8 cellular contexts compared by ENCODE assay signal in the genomic region with DNA sequence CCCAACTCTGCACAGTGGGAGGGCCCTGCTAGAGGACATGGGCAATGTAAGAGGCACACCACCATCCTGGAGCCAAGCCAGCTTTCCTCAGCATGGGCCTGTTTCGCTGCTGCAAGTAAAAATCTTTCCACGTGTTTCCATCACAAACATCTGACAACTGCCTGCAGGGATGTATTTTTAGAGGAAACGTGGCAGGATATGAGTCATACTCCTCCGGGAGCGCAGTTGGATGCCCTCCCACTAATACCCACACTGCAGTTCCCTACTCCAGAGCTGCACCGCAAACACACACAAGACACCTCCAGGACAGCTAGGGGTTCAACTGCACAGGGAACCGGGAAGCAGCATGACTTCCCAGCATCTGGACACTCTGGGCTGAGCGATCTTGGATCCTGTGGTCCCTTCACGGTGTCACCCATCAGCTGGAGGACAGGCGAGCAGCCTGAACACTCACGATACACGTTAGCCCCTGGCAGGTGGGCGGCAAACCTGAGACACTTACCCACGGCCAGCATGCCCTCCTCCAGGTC. TPM values are rescaled to one million over a fixed set of nuclear protein-coding genes. Genes with fewer than 3 reads are reported as not detected.
DNase-seq lines count a peak whose midpoint lies in the region; ATAC-seq, FAIRE-seq and TF ChIP-seq lines count a peak whose summit lies in the region.
"Had no signal": no experiment of that assay in that cellular context is flagged by ENCODE, and none has a peak within 500 bp of the region (broad histone marks: within the 10 kb centered on the region; RNA-seq: fewer than 3 reads in every experiment).

No MANE protein-coding gene starts in this region.

- H3K56ac ChIP-seq in H9 (ENCODE audit: insufficient read length, low read depth, low read length): no peak overlapping the region

- no peaks in the 10 kb centered on the region for H3K79me1 ChIP-seq in H9 (ENCODE audit: insufficient read depth, low read depth, low read length, poor library complexity, severe bottlenecking)

- H2BK5ac ChIP-seq in H9 (ENCODE audit: insufficient read length, low read length): no peak overlapping the region

- peaks cover 18% of the 10 kb centered on the region for H3K36me3 ChIP-seq in mucosa of descending colon (ENCODE audit: low read depth)
- peaks cover 22 to 54% of the 10 kb centered on the region in 2 donors for H3K36me3 ChIP-seq in small intestine (ENCODE audit: control insufficient read depth in 2 of 2, insufficient read depth in 2 of 2, low read length in 2 of 2)

- H3K4me3 ChIP-seq in dorsolateral prefrontal cortex: no peak overlapping the region
- no peak overlapping the region for H3K4me3 ChIP-seq in mucosa of descending colon
- H3K4me3 ChIP-seq in small intestine (ENCODE audit: low read depth in 1 of 2, low read length in 2 of 2): no peak overlapping the region

- H3K27ac Mint-ChIP-seq in H9: peak overlapping the region in 2 of 3 experiments; percentile 42; a peak in 2 of 7 replicates

- H2BK12ac ChIP-seq in H9 (ENCODE audit: insufficient read length, low read depth, low read length): no peak overlapping the region

- no peak overlapping the region for H3K4ac ChIP-seq in H9 (ENCODE audit: low read depth, low read length)

- H3K36me3 Mint-ChIP-seq in H9 (ENCODE audit: insufficient read depth in 1 of 3, low read depth in 3 of 3): peaks cover 23 to 65% (median 59%) of the 10 kb centered on the region in 3 experiments; a peak in 6 of 7 replicates

- no peak overlapping the region for H3K4me2 ChIP-seq in H9 (ENCODE audit: insufficient read depth, insufficient read length, low read length)

- H2AK5ac ChIP-seq in H9 (ENCODE audit: insufficient read length, low read length): no peak overlapping the region

- H2BK20ac ChIP-seq in H9 (ENCODE audit: low read depth, low read length, poor library complexity, severe bottlenecking): no peak overlapping the region

- no peak overlapping the region for H2BK15ac ChIP-seq in H9 (ENCODE audit: low read depth, low read length)

- no CpG with 5 or more reads among the region's 14 CpGs for WGBS in H9 (ENCODE audit: extremely low coverage, insufficient read length, low lambda C conversion rate)
- WGBS in small intestine, 3 donors: 53 to 80% (median 64%) methylated on average over 14 of the region's 14 CpGs

- TF ChIP-seq CTCF in H9 (conservative IDR thresholded peaks at IDR 0.05) (no peak), dorsolateral prefrontal cortex (IDR thresholded peaks at IDR 0.05 in 54 of 56, conservative IDR thresholded peaks at IDR 0.05 in 2 of 56; ENCODE audit: low read depth in 1 of 56, partially characterized antibody in 56 of 56) (no peak), mucosa of descending colon (IDR thresholded peaks at IDR 0.05) (no peak)

- no peaks in the 10 kb centered on the region; the same call in 1 of the 2 replicates for H3K27me3 Mint-ChIP-seq in H9 (ENCODE audit: low read depth)

- H3K4me3 Mint-ChIP-seq in H9: no peak overlapping the region

- no peak overlapping the region for H4K5ac ChIP-seq in H9 (ENCODE audit: insufficient read length, low read depth, low read length)

- H3K14ac ChIP-seq in H9 (ENCODE audit: insufficient read depth, low read length): no peak overlapping the region; the same call in 1 of the 2 replicates

- peaks cover 22 to 24% of the 10 kb centered on the region in 2 experiments for H3K4me1 Mint-ChIP-seq in H9

- DNase-seq in H9: no peak
- DNase-seq in RPMI8226: peak; percentile 42
- DNase-seq in dorsolateral prefrontal cortex: peak in 9 of 10 donors; percentile 43 to 85 (median 67)
- peak in 2 of 3 donors; percentile 66 to 75 for DNase-seq in mucosa of descending colon
- DNase-seq in NCI-H1436 (lab: John Stamatoyannopoulos, UW): no peak
- DNase-seq in small intestine: no peak

- H3K9me3 Mint-ChIP-seq in H9: no peaks in the 10 kb centered on the region

- no peak overlapping the region for H4K91ac ChIP-seq in H9 (ENCODE audit: insufficient read length, low read depth, low read length)

- intact Hi-C loops in dorsolateral prefrontal cortex (cut with DNase I) (no loop called here), mucosa of descending colon (cut with DNase I, micrococcal nuclease) (loop anchor here (10.0 kb wide), 1 partner anchor 46 kb away; the partner anchor contains the start of gene ANXA11 (in 2 of the 2))

- ATAC-seq in mucosa of descending colon (peak; percentile 61), HG03095 (IDR thresholded peaks at IDR 0.05; ENCODE audit: unreplicated experiment) (no peak)

- H3K9me3 ChIP-seq in H9 (ENCODE audit: control insufficient read depth, low read depth, low read length) (no peaks in the 10 kb centered on the region), mucosa of descending colon (no peaks in the 10 kb centered on the region), small intestine (ENCODE audit: control insufficient read depth, low read depth) (no peaks in the 10 kb centered on the region)

- H3K4me1 ChIP-seq in H9 (ENCODE audit: insufficient read depth, low read length) (no peaks in the 10 kb centered on the region), mucosa of descending colon (ENCODE audit: low read depth) (peaks cover 4% of the 10 kb centered on the region), small intestine (ENCODE audit: control insufficient read depth in 2 of 2, insufficient read depth in 1 of 2, low read depth in 1 of 2, low read length in 1 of 2) (no peaks in the 10 kb centered on the region)

- no peak overlapping the region for H3K18ac ChIP-seq in H9 (ENCODE audit: insufficient read length, low read depth, low read length)

- H3K27ac ChIP-seq in H9 (ENCODE audit: insufficient read length, low read depth, low read length) (no peak overlapping the region), dorsolateral prefrontal cortex (peak overlapping the region in 58 of 59 donors; percentile 8 to 96 (median 81)), small intestine (ENCODE audit: low read depth in 1 of 2, low read length in 1 of 2) (peak overlapping the region in 1 of 2 donors; percentile 49)

- H3K23ac ChIP-seq in H9 (ENCODE audit: insufficient read length, low read depth, low read length): no peak overlapping the region

- H3T11ph ChIP-seq in H9 (ENCODE audit: low read length): no peak overlapping the region

- no peaks in the 10 kb centered on the region for H3K79me2 ChIP-seq in H9 (ENCODE audit: insufficient read depth, low read length)

- FAIRE-seq in small intestine (lab: Jason Lieb, UNC): no peak

- H2BK120ac ChIP-seq in H9 (ENCODE audit: low read depth, low read length, poor library complexity, severe bottlenecking): no peak overlapping the region

- no peaks in the 10 kb centered on the region for H3K27me3 ChIP-seq in H9 (ENCODE audit: insufficient read depth, low read length)
- no peaks in the 10 kb centered on the region for H3K27me3 ChIP-seq in dorsolateral prefrontal cortex
- H3K27me3 ChIP-seq in small intestine (ENCODE audit: control insufficient read depth in 2 of 2, insufficient read depth in 2 of 2, low read length in 2 of 2): no peaks in the 10 kb centered on the region

- H3K9ac ChIP-seq in H9 (ENCODE audit: extremely low read depth, insufficient read length, low read length): no peak overlapping the region

- no peak overlapping the region for H4K8ac ChIP-seq in H9 (replicated peaks; ENCODE audit: insufficient read length, low read depth, low read length)

- H3K23me2 ChIP-seq in H9 (ENCODE audit: insufficient read length, low read depth, low read length, poor library complexity, severe bottlenecking): no peaks in the 10 kb centered on the region

- no peak overlapping the region for H2AFZ ChIP-seq in H9 (ENCODE audit: low read length)

- no peaks in the 10 kb centered on the region for H4K20me1 ChIP-seq in H9 (ENCODE audit: control insufficient read depth, insufficient read depth, insufficient read length)

RNA-seq across cellular contexts. Expression of gene PLAC9, which starts 26.1 kb away (rescaled TPM):
- 4.3 and 7.8 TPM in 2 replicates for total RNA-seq in H9 (2021)
- 10 to 100 TPM in 3 of 120 experiments, 1 to 10 TPM in 115, not detected in 2; 1.1 to 15.2 (median 4.3) TPM for total RNA-seq in dorsolateral prefrontal cortex
- 10 to 100 TPM in 2 of 3 donors, 1 to 10 TPM in 1; 3.2 to 15.1 (median 11.8) TPM for total RNA-seq in mucosa of descending colon
- 10 to 100 TPM in 1 of 3 donors, 1 to 10 TPM in 1, not detected in 1; 4.6 to 22.2 TPM for polyA plus RNA-seq in small intestine
- total RNA-seq: T-helper 2 cell treated with Interferon-gamma antibody and Interleukin-4, amounts not matched to agents 100 ng/mL and 5 ng/mL, for 36 hours had no signal

RNA-seq across cellular contexts. Expression of gene ANXA11, which starts 46.7 kb away (rescaled TPM):
- 64.0 and 68.1 TPM in 2 replicates for total RNA-seq in H9 (2021)
- total RNA-seq in dorsolateral prefrontal cortex: 100 to 1,000 TPM in 70 of 120 experiments, 10 to 100 TPM in 50; 47.9 to 162 (median 105) TPM
- total RNA-seq in mucosa of descending colon: 100 to 1,000 TPM; 252 to 424 (median 367) TPM
- polyA plus RNA-seq in small intestine: 100 to 1,000 TPM; 142 to 363 (median 277) TPM

Comparison
In these comparisons a context has a peak if more than half of its experiments do, and no peak if none do; other contexts are left out.
1. DNase-seq: peak in RPMI8226 (single experiment), dorsolateral prefrontal cortex (9 of 10) and mucosa of descending colon (2 of 3); none in H9 (single experiment), NCI-H1436 (single experiment) and small intestine (single experiment).
2. intact Hi-C loops: an anchor here in mucosa of descending colon (10.0 kb wide); none called in dorsolateral prefrontal cortex.